Comparison of ENCODE assay signal across 9 cellular contexts in the genomic region with DNA sequence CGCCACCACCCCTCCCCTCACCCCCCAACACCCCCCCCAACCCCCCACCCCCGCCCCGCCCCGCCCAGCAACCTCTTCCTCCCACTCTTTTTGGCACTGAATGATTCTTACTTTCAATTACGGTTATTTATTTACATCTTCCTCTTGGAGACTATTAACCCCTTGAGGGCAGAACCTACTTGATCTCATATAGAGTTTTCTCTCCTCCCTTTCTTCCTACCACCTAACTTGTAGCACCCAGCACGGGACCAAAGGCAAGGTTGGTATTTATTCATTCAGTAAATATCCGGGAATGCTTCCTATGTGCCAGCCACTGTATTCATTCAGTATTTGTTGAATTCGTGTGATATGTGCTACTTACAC. TPM values are rescaled to one million over a fixed set of nuclear protein-coding genes. Genes with fewer than 3 reads are reported as not detected.
DNase-seq lines count a peak whose midpoint lies in the region; ATAC-seq and TF ChIP-seq lines count a peak whose summit lies in the region.
"Had no signal": no experiment of that assay in that cellular context is flagged by ENCODE, and none has a peak within 500 bp of the region (broad histone marks: within the 10 kb centered on the region; RNA-seq: fewer than 3 reads in every experiment).

No MANE protein-coding gene starts in this region.

- TF ChIP-seq CTCF in transverse colon (IDR thresholded peaks at IDR 0.05): no peak

- H3K36me3 Mint-ChIP-seq in activated T-cell treated with anti-CD3 and anti-CD28 coated beads, Interleukin-2, amount 50 U/mL, for 24 hours (ENCODE audit: low read depth): no peaks in the 10 kb centered on the region

- no peaks in the 10 kb centered on the region for H3K9me3 ChIP-seq in SJSA1 (replicated peaks)
- H3K9me3 ChIP-seq in transverse colon: no peaks in the 10 kb centered on the region

- in situ Hi-C loops in transverse colon (cut with MboI; ENCODE audit: low pct_ligation_motif_present in 1 of 4, low pct_unique_long_range_greater_than_20kb in 1 of 4, low sequenced_read_pairs in 3 of 4): no loop called here

- H3K4me1 ChIP-seq in SJSA1 (replicated peaks) (peaks cover 22% of the 10 kb centered on the region), transverse colon (peaks cover 5 to 61% (median 30%) of the 10 kb centered on the region in 4 donors)

- 13% methylated on average over 8 of the region's 8 CpGs; no CpG with 5 or more reads in 1 of the 2 donors for WGBS in transverse colon (ENCODE audit: low coverage in 1 of 2), 2 donors

- H3K36me3 ChIP-seq in SJSA1 (peaks cover 16% of the 10 kb centered on the region), transverse colon (no peaks in the 10 kb centered on the region)

- H3K4me3 Mint-ChIP-seq in activated T-cell treated with anti-CD3 and anti-CD28 coated beads, Interleukin-2, amount 50 U/mL, for 24 hours: peak overlapping the region; percentile 13

- H3K4me1 Mint-ChIP-seq in activated T-cell treated with anti-CD3 and anti-CD28 coated beads, Interleukin-2, amount 50 U/mL, for 24 hours (ENCODE audit: low read depth): peaks cover 16% of the 10 kb centered on the region

- H3K27me3 ChIP-seq in SJSA1 (replicated peaks): no peaks in the 10 kb centered on the region
- no peaks in the 10 kb centered on the region for H3K27me3 ChIP-seq in transverse colon

- H3K4me3 ChIP-seq in SJSA1: no peak overlapping the region
- peak overlapping the region in 1 of 4 donors; percentile 73 for H3K4me3 ChIP-seq in transverse colon

- intact Hi-C loops in left colon (cut with DNase I, micrococcal nuclease): no loop called here
- intact Hi-C loops in transverse colon (cut with DNase I; ENCODE audit: low total_unique reads): loop anchor here (5.0 kb wide), 1 partner anchor 64 kb away; no protein-coding TSS in a partner anchor

- no peak for TF ChIP-seq EP300 in transverse colon (IDR thresholded peaks at IDR 0.05; ENCODE audit: low read depth)

- ATAC-seq in left colon: peak; percentile 1
- ATAC-seq in HG02970 (IDR thresholded peaks at IDR 0.05; ENCODE audit: low FRiP score, unreplicated experiment): no peak

- TF ChIP-seq POLR2A in transverse colon (IDR thresholded peaks at IDR 0.05): no peak

- peaks cover 78% of the 10 kb centered on the region for H3K27me3 Mint-ChIP-seq in activated T-cell treated with anti-CD3 and anti-CD28 coated beads, Interleukin-2, amount 50 U/mL, for 24 hours

- H3K27ac Mint-ChIP-seq in activated T-cell treated with anti-CD3 and anti-CD28 coated beads, Interleukin-2, amount 50 U/mL, for 24 hours: no peak overlapping the region

- H3K27ac ChIP-seq in SJSA1 (peak overlapping the region; percentile 19; the same call in 1 of the 2 replicates), transverse colon (peak overlapping the region; percentile 91 to 98 (median 96))

- no peak for DNase-seq in activated T-cell treated with anti-CD3 and anti-CD28 coated beads, Interleukin-2, amount 50 U/mL, for 24 hours
- no peak for DNase-seq in activated T-cell treated with anti-CD3 and anti-CD28 coated beads, Interleukin-2, amount 50 U/mL, for 1 hour
- DNase-seq in SJSA1 (ENCODE audit: low read depth in 1 of 2, low spot score in 2 of 2) (no peak), left colon (no peak), transverse colon (no peak), NCI-H2107 treated with DMSO at 0.1 percent for 48 hours (lab: John Stamatoyannopoulos, UW; ENCODE audit: unreplicated experiment) (no peak)
- no peak for DNase-seq in stimulated activated CD4-positive, alpha-beta T cell treated with anti-CD3 and anti-CD28 coated beads, Interleukin-15, amount 100 ng/mL, for 24 hours
- DNase-seq: activated CD8-positive, alpha-beta memory T cell treated with anti-CD3 and anti-CD28 coated beads, Interleukin-2, amount 50 U/mL, for 48 hours had no signal

- no peaks in the 10 kb centered on the region for H3K9me3 Mint-ChIP-seq in activated T-cell treated with anti-CD3 and anti-CD28 coated beads, Interleukin-2, amount 50 U/mL, for 24 hours

RNA-seq across cellular contexts. Expression of a gene that starts 1.2 kb away (rescaled TPM):
- total RNA-seq in SJSA1 (2014; rRNA removed; shearing (Covaris generic)): 11.4 and 14.7 TPM in 2 replicates
- total RNA-seq in left colon: 10 to 100 TPM; 11.6 to 49.4 TPM
- total RNA-seq in transverse colon: 10 to 100 TPM in 3 of 4 donors, 1 to 10 TPM in 1; 4.0 to 27.3 (median 16.9) TPM
